Comparison of ENCODE assay signal across 8 cellular contexts in the genomic region with DNA sequence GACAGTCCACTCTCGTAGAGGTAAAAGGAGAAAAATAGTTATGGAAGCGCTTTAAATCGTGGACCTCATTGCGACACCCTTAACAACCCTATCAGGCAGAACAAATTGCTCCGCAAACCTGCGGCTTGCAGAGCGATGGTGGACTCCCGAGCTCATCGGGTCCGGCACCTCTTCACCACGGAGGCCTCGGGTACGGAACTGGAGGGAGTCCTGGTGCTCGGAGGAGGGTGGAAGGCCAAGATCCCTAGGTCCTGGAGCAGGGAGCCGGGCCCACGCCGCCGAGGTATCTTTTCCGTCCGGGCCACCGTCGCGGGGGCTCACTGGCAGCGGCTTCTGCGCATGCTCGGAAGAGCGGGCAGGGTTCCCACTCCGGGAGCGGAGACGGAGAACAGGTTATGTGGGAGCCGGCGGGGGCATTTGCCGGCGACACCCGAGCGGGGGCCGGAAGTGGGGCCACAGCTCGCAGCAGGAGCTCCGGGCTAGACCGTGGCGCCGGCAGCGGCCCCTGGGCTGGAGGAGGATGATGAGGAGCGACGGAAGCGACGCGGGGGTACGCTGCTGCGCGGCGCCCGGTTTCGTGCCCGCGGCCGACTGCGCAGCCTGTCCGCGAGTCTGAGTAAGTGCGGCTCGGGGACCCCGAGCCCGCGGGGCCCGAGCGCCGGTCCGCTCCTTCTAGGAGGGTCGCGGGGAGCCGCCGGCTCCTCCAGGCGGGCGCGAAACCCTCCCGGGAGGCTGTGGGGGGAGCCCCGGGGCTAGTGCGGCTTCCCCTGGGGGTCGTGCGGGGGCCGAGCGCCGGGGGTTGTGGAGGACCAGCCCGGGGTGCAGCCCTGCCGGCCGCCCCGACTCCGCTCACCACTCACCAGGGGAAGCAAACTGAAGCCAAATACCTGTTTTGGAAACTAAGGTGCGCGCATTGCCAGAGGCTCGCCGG. TPM values are rescaled to one million over a fixed set of nuclear protein-coding genes. Genes with fewer than 3 reads are reported as not detected.
DNase-seq lines count a peak whose midpoint lies in the region; ATAC-seq, FAIRE-seq and TF ChIP-seq lines count a peak whose summit lies in the region.

A gene (plus strand): TSS at position 349 of the 931 bp plus-strand sequence. CDS start 10,827 bp downstream, outside the sequence.

- H3K4me1 ChIP-seq in HepG2 (ENCODE audit: insufficient read depth, low read length) = peaks cover 40% of the 10 kb centered on the region

- under 1% methylated on average over 24 of the region's 93 CpGs for WGBS in HepG2 (ENCODE audit: low lambda C conversion rate)

- H3K27ac ChIP-seq in C4-2B (peak within 1 kb of the TSS; percentile 91), HepG2 (ENCODE audit: extremely low read length, insufficient read depth, low read length) (peak within 1 kb of the TSS; percentile 92)

- CTCF ChIA-PET in HepG2 (lab: Yijun Ruan, JAX; ENCODE audit: low intra/inter-chr PET ratio, low total read pairs) = no interaction called here

- peak; percentile 43 for FAIRE-seq in HepG2 (lab: Jason Lieb, UNC)

- DNase-seq in NCI-H69 (lab: John Stamatoyannopoulos, UW) (peak; percentile 99), dermis blood vessel endothelial cell (peak; percentile 94), HepG2 (ENCODE audit: low spot score) (peak; percentile 89)
- peak; percentile 88 for DNase-seq in activated CD4-positive, alpha-beta T cell treated with anti-CD3 and anti-CD28 coated beads, Interleukin-2, amount 50 U/mL, for 1 hour
- DNase-seq in stimulated activated CD4-positive, alpha-beta T cell treated with anti-CD3 and anti-CD28 coated beads, Interleukin-2, amount 100 ng/mL, for 48 hours = peak; percentile 82 to 88

- in situ Hi-C loops in HepG2 (cut with HindIII; ENCODE audit: extremely low pct_ligation_motif_present, low pct_unique_long_range_greater_than_20kb) = loop anchor here (25.0 kb wide), 1 partner anchor 1894 kb away; no protein-coding TSS in a partner anchor

- no peaks in the 10 kb centered on the region for H4K20me1 ChIP-seq in HepG2 (ENCODE audit: insufficient read depth, low read length)

- POLR2A ChIA-PET in HepG2 (lab: Yijun Ruan, JAX) = interaction anchor here (1.0 to 2.0 kb wide), 2 partner anchors 13 to 64 kb away, joined by 3 to 8 read pairs; no protein-coding TSS in a partner anchor

- peaks cover 47% of the 10 kb centered on the region for H3K79me2 ChIP-seq in HepG2 (ENCODE audit: insufficient read depth, low read length)

- peak within 1 kb of the TSS; percentile 71 for H2AFZ ChIP-seq in HepG2 (ENCODE audit: low read length)

- peak within 1 kb of the TSS; percentile 63 to 97 (median 93) for H3K4me3 ChIP-seq in HepG2 (replicated peaks in 1 of 3; ENCODE audit: insufficient read depth in 1 of 3, low read depth in 2 of 3, low read length in 3 of 3)

- TF ChIP-seq RAD21 in HepG2 (CRISPR knock-in tag; IDR thresholded peaks at IDR 0.05) = peak; percentile 44

- ATAC-seq in GM19328 (IDR thresholded peaks at IDR 0.05; ENCODE audit: unreplicated experiment) (peak; percentile 73), HG03469 (IDR thresholded peaks at IDR 0.05; ENCODE audit: unreplicated experiment) (peak; percentile 57), HepG2 (peak; percentile 95)

- no TSS peak for BruUV-seq in HepG2 (replicated peaks; lab: Mats Ljungman, UMichigan)

- TF ChIP-seq CTCF in C4-2B (conservative IDR thresholded peaks at IDR 0.05) = no peak
- peak; percentile 22; the same call in 1 of the 2 replicates for TF ChIP-seq CTCF in HepG2 (CRISPR knock-in tag; IDR thresholded peaks at IDR 0.05)

- intact Hi-C loops in HepG2 (cut with micrococcal nuclease; ENCODE audit: unreplicated experiment) = loop anchor here (5.0 kb wide), 1 partner anchor 41 kb away; no protein-coding TSS in a partner anchor

- H3K27me3 ChIP-seq in HepG2 (ENCODE audit: control insufficient read depth in 1 of 2, insufficient read depth in 2 of 2, low read length in 2 of 2) = no peaks in the 10 kb centered on the region; a peak in 1 of 5 replicates

- H3K9me3 ChIP-seq in HepG2 (ENCODE audit: low read length) = no peaks in the 10 kb centered on the region

- H3K36me3 ChIP-seq in HepG2 (replicated peaks in 1 of 2; ENCODE audit: control insufficient read depth in 1 of 2, insufficient read depth in 2 of 2, low read length in 2 of 2) = no peaks in the 10 kb centered on the region

- peak within 1 kb of the TSS; percentile 86 for H3K4me2 ChIP-seq in HepG2 (ENCODE audit: low read depth, low read length)

- TF ChIP-seq EP300 in HepG2 (IDR thresholded peaks at IDR 0.05; ENCODE audit: low read depth in 2 of 2, low read length in 2 of 2) = no peak
- no peak for TF ChIP-seq EP300 in HepG2 (CRISPR knock-in tag; IDR thresholded peaks at IDR 0.05; ENCODE audit: borderline replicate concordance)

- TF ChIP-seq POLR2A in HepG2 (IDR thresholded peaks at IDR 0.05; ENCODE audit: insufficient read depth in 1 of 2, low read depth in 2 of 2, low read length in 2 of 2) = peak; percentile 71 to 73

- H3K9ac ChIP-seq in HepG2 (ENCODE audit: insufficient read depth, low read depth, low read length) = peak within 1 kb of the TSS; percentile 96

TF ChIP-seq in HepG2, 621 proteins besides CTCF, POLR2A, EP300 and RAD21 (continues in another document):
- no peak for TF ChIP-seq JDP2 (CRISPR knock-in tag; IDR thresholded peaks at IDR 0.05; ENCODE audit: borderline replicate concordance)
- TF ChIP-seq YEATS2 (CRISPR knock-in tag; IDR thresholded peaks at IDR 0.05; ENCODE audit: borderline replicate concordance) = peak; percentile 94
- TF ChIP-seq, protein P1, sequence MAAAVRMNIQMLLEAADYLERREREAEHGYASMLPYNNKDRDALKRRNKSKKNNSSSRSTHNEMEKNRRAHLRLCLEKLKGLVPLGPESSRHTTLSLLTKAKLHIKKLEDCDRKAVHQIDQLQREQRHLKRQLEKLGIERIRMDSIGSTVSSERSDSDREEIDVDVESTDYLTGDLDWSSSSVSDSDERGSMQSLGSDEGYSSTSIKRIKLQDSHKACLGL (CRISPR knock-in tag; IDR thresholded peaks at IDR 0.05) = no peak; the same call in 1 of the 2 replicates
- TF ChIP-seq HMG20B (CRISPR knock-in tag; conservative IDR thresholded peaks at IDR 0.05) = peak; percentile 82; the same call in 1 of the 2 replicates
- TF ChIP-seq TCF7 (IDR thresholded peaks at IDR 0.05; ENCODE audit: low read depth) = no peak
- peak; percentile 97 for TF ChIP-seq SPEN (CRISPR knock-in tag; IDR thresholded peaks at IDR 0.05; ENCODE audit: low read depth)

RNA-seq across cellular contexts. Expression of the gene that starts here (rescaled TPM):
- total RNA-seq in dermis blood vessel endothelial cell (8.2 and 8.7 TPM in 2 replicates), HepG2 (2016; rRNA removed; fragmentation: Illumina TruSeq; extraction: Trizol) (6.1 and 6.2 TPM in 2 replicates)
- 0.88 and 0.91 TPM in 2 replicates for total RNA-seq in HepG2 (2016; cell fraction: cytosol; rRNA removed; fragmentation: Illumina TruSeq; extraction: Trizol; ENCODE audit: low read depth)
- 6.4 and 6.7 TPM in 2 replicates for total RNA-seq in HepG2 (2016; cell fraction: insoluble cytoplasmic fraction; rRNA removed; fragmentation: Illumina TruSeq; extraction: Trizol)
- 3.5 and 3.9 TPM in 2 replicates for total RNA-seq in HepG2 (2016; cell fraction: membrane; rRNA removed; fragmentation: Illumina TruSeq; extraction: Trizol)
- 9.7 and 9.8 TPM in 2 replicates for total RNA-seq in HepG2 (2016; cell fraction: nucleus; rRNA removed; fragmentation: Illumina TruSeq; extraction: Trizol)
- 3.9 and 4.3 TPM in 2 replicates for polyA plus RNA-seq in HepG2 (2011; rRNA removed)
- 1.8 and 3.1 TPM in 2 replicates for polyA plus RNA-seq in HepG2 (2011; cell fraction: cytosol; rRNA removed)
- 1.7 and 1.8 TPM in 2 replicates for polyA plus RNA-seq in HepG2 (2011; cell fraction: nucleus; rRNA removed)
- polyA plus RNA-seq in HepG2 (2012) = 4.6 and 5.0 TPM in 2 replicates
- 0.79 and 0.99 TPM in 2 replicates for polyA plus RNA-seq in HepG2 (2016; cell fraction: cytosol; fragmentation: Illumina TruSeq; extraction: Trizol; ENCODE audit: low read depth)
- polyA plus RNA-seq in HepG2 (2016; cell fraction: insoluble cytoplasmic fraction; fragmentation: Illumina TruSeq; extraction: Trizol; ENCODE audit: low read depth) = 5.7 and 6.3 TPM in 2 replicates
- polyA plus RNA-seq in HepG2 (2016; cell fraction: membrane; fragmentation: Illumina TruSeq; extraction: Trizol; ENCODE audit: low read depth) = 2.1 and 2.7 TPM in 2 replicates
- 10.7 and 10.8 TPM in 2 replicates for polyA plus RNA-seq in HepG2 (2016; cell fraction: nucleus; fragmentation: Illumina TruSeq; extraction: Trizol; ENCODE audit: insufficient read depth, low read depth)
- polyA minus RNA-seq in HepG2 (2011; rRNA and poly(A)+ RNA removed; ENCODE audit: low replicate concordance) = 1.6 and 2.1 TPM in 2 replicates
- 2.8 and 3.4 TPM in 2 replicates for polyA minus RNA-seq in HepG2 (2011; cell fraction: cytosol; rRNA and poly(A)+ RNA removed)
- 14.7 and 16.7 TPM in 2 replicates for polyA minus RNA-seq in HepG2 (2011; cell fraction: nucleus; rRNA and poly(A)+ RNA removed)

Comparison
In these comparisons a context has a peak if more than half of its experiments do, and no peak if none do; other contexts are left out.
1. Peak in every context shown above with its lines: DNase-seq, ATAC-seq, H3K4me3 ChIP-seq and H3K27ac ChIP-seq.